ENCODE assay signal across 2 cellular contexts in the genomic region with DNA sequence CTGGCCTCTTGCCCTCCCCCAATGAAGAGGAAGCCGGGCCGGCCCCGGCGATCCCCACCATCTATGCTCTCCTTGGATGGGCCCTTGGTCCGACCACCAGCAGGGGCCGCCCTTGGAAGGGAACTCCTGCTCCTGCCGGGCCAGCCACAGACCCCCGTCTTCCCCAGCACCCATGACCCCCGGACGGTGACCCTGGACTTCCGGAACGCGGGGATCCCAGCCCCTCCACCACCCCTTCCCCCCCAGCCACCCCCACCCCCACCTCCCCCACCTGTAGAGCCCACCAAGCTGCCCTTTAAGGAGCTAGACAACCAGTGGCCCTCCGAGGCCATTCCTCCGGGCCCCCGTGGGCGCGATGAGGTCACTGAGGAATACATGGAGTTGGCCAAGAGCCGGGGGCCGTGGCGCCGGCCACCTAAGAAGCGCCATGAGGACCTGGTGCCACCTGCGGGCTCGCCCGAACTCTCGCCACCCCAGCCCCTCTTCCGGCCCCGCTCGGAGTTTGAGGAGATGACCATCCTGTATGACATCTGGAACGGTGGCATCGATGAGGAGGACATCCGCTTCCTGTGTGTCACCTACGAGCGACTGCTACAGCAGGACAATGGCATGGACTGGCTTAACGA.
TF ChIP-seq lines count a peak whose summit lies in the region.

No MANE protein-coding gene starts in this region.

TF ChIP-seq in IMR-90, 13 proteins besides CTCF, POLR2A, EP300 and RAD21:
- peak; percentile 6; the same call in 1 of the 2 replicates for TF ChIP-seq SMC3 (IDR thresholded peaks at IDR 0.05; ENCODE audit: low read depth, low read length)
- TF ChIP-seq, protein P1, sequence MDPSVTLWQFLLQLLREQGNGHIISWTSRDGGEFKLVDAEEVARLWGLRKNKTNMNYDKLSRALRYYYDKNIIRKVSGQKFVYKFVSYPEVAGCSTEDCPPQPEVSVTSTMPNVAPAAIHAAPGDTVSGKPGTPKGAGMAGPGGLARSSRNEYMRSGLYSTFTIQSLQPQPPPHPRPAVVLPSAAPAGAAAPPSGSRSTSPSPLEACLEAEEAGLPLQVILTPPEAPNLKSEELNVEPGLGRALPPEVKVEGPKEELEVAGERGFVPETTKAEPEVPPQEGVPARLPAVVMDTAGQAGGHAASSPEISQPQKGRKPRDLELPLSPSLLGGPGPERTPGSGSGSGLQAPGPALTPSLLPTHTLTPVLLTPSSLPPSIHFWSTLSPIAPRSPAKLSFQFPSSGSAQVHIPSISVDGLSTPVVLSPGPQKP (IDR thresholded peaks at IDR 0.05; ENCODE audit: borderline replicate concordance, low read depth, low read length): no peak
TF ChIP-seq in IMR-90: peak in this region for 1.

TF ChIP-seq in H1, 55 proteins besides CTCF, POLR2A, EP300 and RAD21:
- no peak for TF ChIP-seq CTBP2 (IDR thresholded peaks at IDR 0.05; ENCODE audit: borderline replicate concordance, insufficient read depth, insufficient read length, low read length)
- TF ChIP-seq SIN3A (conservative IDR thresholded peaks at IDR 0.05 in 1 of 2, IDR thresholded peaks at IDR 0.05 in 1 of 2; ENCODE audit: low read depth in 1 of 2, low read length in 2 of 2): no peak
- no peak for TF ChIP-seq SRF (IDR thresholded peaks at IDR 0.05; ENCODE audit: low read depth, low read length)
- no peak for TF ChIP-seq SUZ12 (IDR thresholded peaks at IDR 0.05; ENCODE audit: low read length)
- no peak for TF ChIP-seq EGR1 (IDR thresholded peaks at IDR 0.05; ENCODE audit: borderline replicate concordance, low read depth, low read length)
- no peak for TF ChIP-seq YY1 (IDR thresholded peaks at IDR 0.05; ENCODE audit: low read depth, low read length)
